ENCODE assay signal across 8 cellular contexts in the genomic region with DNA sequence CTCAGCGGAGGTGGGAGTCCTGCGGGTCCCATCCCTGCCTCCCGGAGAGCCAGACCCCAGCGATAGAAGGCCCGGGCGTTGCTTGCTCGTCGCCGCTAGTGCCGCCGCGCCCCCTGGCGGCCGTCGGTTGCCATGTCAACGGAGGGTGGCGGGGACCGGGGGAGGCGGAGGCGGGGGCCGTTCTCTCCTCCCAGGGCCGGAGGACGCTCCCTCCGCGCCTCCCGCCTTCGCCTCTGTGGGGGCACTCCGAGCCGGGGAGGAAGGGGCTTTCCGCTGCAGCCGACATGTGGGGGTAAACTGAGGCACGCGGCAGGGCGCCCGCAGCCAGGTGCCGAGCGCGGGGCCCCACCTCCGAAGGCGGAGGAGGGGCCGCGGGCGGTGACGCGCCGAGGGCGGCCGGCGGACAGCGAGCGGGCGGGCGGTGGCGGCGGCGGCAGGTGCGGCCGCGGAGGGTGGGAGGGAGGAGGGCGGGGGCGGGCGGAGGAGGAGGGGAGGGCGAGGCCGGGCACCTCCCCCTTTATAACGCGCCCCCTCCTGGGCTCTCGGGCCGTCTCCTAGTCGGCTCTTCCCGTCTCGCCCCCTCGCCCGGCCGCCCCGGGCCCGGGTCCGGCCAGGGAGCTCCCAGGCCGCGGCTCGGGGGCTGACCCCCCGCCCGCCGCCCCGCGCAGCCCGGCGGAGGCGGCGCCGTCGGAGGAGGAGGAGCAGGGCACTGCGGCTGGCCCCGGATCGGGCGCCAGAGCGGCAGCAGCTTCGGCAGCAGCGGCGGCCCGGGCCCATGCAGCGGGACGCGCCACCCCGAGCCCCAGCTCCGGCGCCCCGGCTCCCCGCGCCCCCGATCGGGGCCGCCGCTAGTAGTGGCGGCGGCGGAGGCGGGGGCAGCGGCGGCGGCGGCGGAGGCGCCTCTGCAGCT. TPM values are rescaled to one million over a fixed set of nuclear protein-coding genes. Genes with fewer than 3 reads are reported as not detected.
A peak's percentile ranks its signal among the peaks of the same experiment; 100 is the strongest.
DNase-seq lines count a peak whose midpoint lies in the region; ATAC-seq lines count a peak whose summit lies in the region.

No MANE protein-coding gene starts in this region.

- POLR2A ChIA-PET in naive thymus-derived CD8-positive, alpha-beta T cell (lab: Charles Lee): interaction anchor here (0.6 to 9.1 kb wide), 31 partner anchors 10 to 375 kb away, joined by 3 to 237 read pairs (median 4); a partner anchor contains a TSS

- H3K4me3 Mint-ChIP-seq in naive thymus-derived CD8-positive, alpha-beta T cell: peak overlapping the region; percentile 71 to 92 (median 88)

- peak; percentile 32 for ATAC-seq in GM21717 (IDR thresholded peaks at IDR 0.05; ENCODE audit: unreplicated experiment)
- peak; percentile 54 to 56 for ATAC-seq in naive thymus-derived CD8-positive, alpha-beta T cell

- in situ Hi-C loops in KBM-7 (cut with MboI; ENCODE audit: low pct_unique_long_range_greater_than_20kb, low sequenced_read_pairs): no loop called here

- H3K4me1 Mint-ChIP-seq in naive thymus-derived CD8-positive, alpha-beta T cell: peaks cover 29 to 74% (median 60%) of the 10 kb centered on the region in 4 donors

- peak; percentile 67 for DNase-seq in DMS79 treated with DMSO at 0.1 percent for 48 hours (lab: John Stamatoyannopoulos, UW)
- DNase-seq in KBM-7: peak; percentile 87
- DNase-seq in RPMI7951 (ENCODE audit: low read depth): peak; percentile 71
- DNase-seq in activated T-helper 1 cell treated with anti-CD3 and anti-CD28 coated beads, Interleukin-2, amount 50 U/mL, for 16 hours (ENCODE audit: low read depth in 1 of 2, low spot score in 1 of 2): peak; percentile 86
- peak; percentile 75 for DNase-seq in fibroblast of gingiva (ENCODE audit: low read depth)
- peak; percentile 84 to 95 (median 91) for DNase-seq in naive thymus-derived CD8-positive, alpha-beta T cell
- DNase-seq in stimulated activated naive CD4-positive, alpha-beta T cell (lab: John Stamatoyannopoulos, UW): peak; percentile 82 to 95 (median 86)

- peak overlapping the region; percentile 93 to 99 (median 97) for H3K27ac Mint-ChIP-seq in naive thymus-derived CD8-positive, alpha-beta T cell

- H3K27me3 Mint-ChIP-seq in naive thymus-derived CD8-positive, alpha-beta T cell: no peaks in the 10 kb centered on the region

- H3K9me3 Mint-ChIP-seq in naive thymus-derived CD8-positive, alpha-beta T cell: no peaks in the 10 kb centered on the region

- H3K36me3 Mint-ChIP-seq in naive thymus-derived CD8-positive, alpha-beta T cell: peaks cover 0 to 38% (median 5%) of the 10 kb centered on the region in 3 donors

RNA-seq across cellular contexts. Expression of a gene that starts 0.6 kb away (rescaled TPM):
- 15.6 and 20.7 TPM in 2 replicates for total RNA-seq in RPMI7951 (2014; rRNA removed; shearing (Covaris generic))
- total RNA-seq in naive thymus-derived CD8-positive, alpha-beta T cell: 100 to 1,000 TPM; 142 to 147 TPM
- polyA plus RNA-seq in naive thymus-derived CD8-positive, alpha-beta T cell: 10 to 100 TPM; 28.3 to 62.9 (median 38.9) TPM

RNA-seq across cellular contexts. Expression of a gene that starts 6.8 kb away (rescaled TPM):
- total RNA-seq in RPMI7951 (2014; rRNA removed; shearing (Covaris generic)): 0.12 and 0.29 TPM in 2 replicates
- total RNA-seq in naive thymus-derived CD8-positive, alpha-beta T cell: 10 to 100 TPM; 42.8 to 45.1 TPM
- polyA plus RNA-seq in naive thymus-derived CD8-positive, alpha-beta T cell: 10 to 100 TPM; 13.8 to 50.8 (median 23.5) TPM

RNA-seq across cellular contexts. Expression of a gene that starts 17.4 kb away (rescaled TPM):
- 29.7 and 38.4 TPM in 2 replicates for total RNA-seq in RPMI7951 (2014; rRNA removed; shearing (Covaris generic))
- total RNA-seq in naive thymus-derived CD8-positive, alpha-beta T cell: 100 to 1,000 TPM; 155 to 158 TPM
- polyA plus RNA-seq in naive thymus-derived CD8-positive, alpha-beta T cell: 10 to 100 TPM; 51.7 to 54.8 (median 53.4) TPM

RNA-seq across cellular contexts. Expression of a gene that starts 50.2 kb away (rescaled TPM):
- 4.8 and 6.6 TPM in 2 replicates for total RNA-seq in RPMI7951 (2014; rRNA removed; shearing (Covaris generic))
- total RNA-seq in naive thymus-derived CD8-positive, alpha-beta T cell: 10 to 100 TPM in 1 of 2 experiments, 1 to 10 TPM in 1; 9.8 to 13.9 TPM
- 10 to 100 TPM; 18.1 to 24.7 (median 23.5) TPM for polyA plus RNA-seq in naive thymus-derived CD8-positive, alpha-beta T cell

Comparison
In these comparisons a context has a peak if more than half of its experiments do, and no peak if none do; other contexts are left out.
1. Peak in every context shown above with its lines: DNase-seq and ATAC-seq.
2. RNA of a gene that starts 6.8 kb away (total RNA-seq): 42.8 to 45.1 TPM in naive thymus-derived CD8-positive, alpha-beta T cell; 0.12 to 0.29 TPM in RPMI7951; every median in the first group is over 10 times any median in the second.